ENCODE assay signal across 11 cellular contexts in genomic region chr7:36474283-36475010, GRCh38.
DNase-seq lines count a peak whose midpoint lies in the region; ATAC-seq and TF ChIP-seq lines count a peak whose summit lies in the region.
"Had no signal": no experiment of that assay in that cellular context is flagged by ENCODE, and none has a peak within 500 bp of the region (broad histone marks: within the 10 kb centered on the region; RNA-seq: fewer than 3 reads in every experiment).

No MANE protein-coding gene starts in this region.

- H3K9me3 ChIP-seq in tibial nerve (peaks cover 0 to 4% (median 0%) of the 10 kb centered on the region in 4 donors), psoas muscle (no peaks in the 10 kb centered on the region)

- no peaks in the 10 kb centered on the region for H3K9me3 Mint-ChIP-seq in activated CD4-positive, alpha-beta T cell treated with anti-CD3 and anti-CD28 coated beads for 36 hours (ENCODE audit: low read depth)
- H3K9me3 Mint-ChIP-seq in activated CD4-positive, alpha-beta T cell treated with anti-CD3 and anti-CD28 coated beads, Interleukin-2, amount 10 ng/mL, durations not matched to agents 7 days and 5 days: peaks cover 6% of the 10 kb centered on the region

- H3K4me1 ChIP-seq in tibial nerve: no peaks in the 10 kb centered on the region
- no peaks in the 10 kb centered on the region for H3K4me1 ChIP-seq in psoas muscle
- no peaks in the 10 kb centered on the region for H3K4me1 ChIP-seq in mesendoderm (ENCODE audit: control insufficient read depth, low read depth, low read length)

- H3K4me3 Mint-ChIP-seq in activated CD4-positive, alpha-beta T cell treated with anti-CD3 and anti-CD28 coated beads for 36 hours: no peak overlapping the region
- no peak overlapping the region for H3K4me3 Mint-ChIP-seq in activated CD4-positive, alpha-beta T cell treated with anti-CD3 and anti-CD28 coated beads, Interleukin-2, amount 10 ng/mL, durations not matched to agents 7 days and 5 days
- H3K4me3 Mint-ChIP-seq: activated naive CD8-positive, alpha-beta T cell had no signal

- WGBS in tibial nerve, 2 donors: 48 to 57% methylated on average over 6 of the region's 6 CpGs
- 50 to 60% (median 60%) methylated on average over 6 of the region's 6 CpGs for WGBS in psoas muscle, 3 donors
- no CpG with 5 or more reads among the region's 6 CpGs for WGBS in mesendoderm (ENCODE audit: extremely low coverage, insufficient coverage, low lambda C conversion rate)

- no peak overlapping the region for H3K18ac ChIP-seq in mesendoderm (ENCODE audit: low read length)

- CTCF ChIA-PET in activated CD4-positive, alpha-beta T cell treated with anti-CD3 and anti-CD28 coated beads for 36 hours (lab: Charles Lee): interaction anchor here (0.7 to 1.5 kb wide), 7 partner anchors 16 to 724 kb away, joined by 3 to 4 read pairs (median 3); no protein-coding TSS in a partner anchor
- CTCF ChIA-PET in activated CD4-positive, alpha-beta T cell treated with anti-CD3 and anti-CD28 coated beads, Interleukin-2, amount 10 ng/mL, durations not matched to agents 7 days and 5 days (lab: Charles Lee): interaction anchor here (0.6 to 2.4 kb wide), 6 partner anchors 13 to 708 kb away, joined by 3 to 7 read pairs (median 4); no protein-coding TSS in a partner anchor

- no peak overlapping the region for H3K27ac Mint-ChIP-seq in activated CD4-positive, alpha-beta T cell treated with anti-CD3 and anti-CD28 coated beads for 36 hours
- H3K27ac Mint-ChIP-seq in activated CD4-positive, alpha-beta T cell treated with anti-CD3 and anti-CD28 coated beads, Interleukin-2, amount 10 ng/mL, durations not matched to agents 7 days and 5 days: no peak overlapping the region
- H3K27ac Mint-ChIP-seq: activated naive CD8-positive, alpha-beta T cell had no signal

- H4K8ac ChIP-seq in mesendoderm (ENCODE audit: low read depth, low read length): no peak overlapping the region

- no peak overlapping the region for H2BK15ac ChIP-seq in mesendoderm (replicated peaks; ENCODE audit: low read depth)

- no peak overlapping the region for H2AK5ac ChIP-seq in mesendoderm (ENCODE audit: low read length)

- H3K36me3 ChIP-seq in tibial nerve (no peaks in the 10 kb centered on the region), psoas muscle (ENCODE audit: insufficient read depth in 1 of 2, low read depth in 1 of 2) (no peaks in the 10 kb centered on the region), mesendoderm (ENCODE audit: control insufficient read depth, insufficient read depth, low read length) (no peaks in the 10 kb centered on the region)

- H3K9ac ChIP-seq in mesendoderm (ENCODE audit: low read length): no peak overlapping the region

- H3K23ac ChIP-seq in mesendoderm (ENCODE audit: low read length): no peak overlapping the region

- no peaks in the 10 kb centered on the region for H3K79me2 ChIP-seq in mesendoderm (ENCODE audit: control insufficient read depth, insufficient read depth, low read length)

- no peak overlapping the region for H3K4me2 ChIP-seq in mesendoderm (ENCODE audit: low read length)

- no peak overlapping the region for H2BK5ac ChIP-seq in mesendoderm (ENCODE audit: low read length)

- POLR2A ChIA-PET in activated CD4-positive, alpha-beta T cell treated with anti-CD3 and anti-CD28 coated beads for 36 hours (lab: Charles Lee): no interaction called here
- POLR2A ChIA-PET in activated CD4-positive, alpha-beta T cell treated with anti-CD3 and anti-CD28 coated beads, Interleukin-2, amount 10 ng/mL, durations not matched to agents 7 days and 5 days (lab: Charles Lee): interaction anchor here (0.6 kb wide), 1 partner anchor 492 kb away, joined by 3 read pairs; no protein-coding TSS in a partner anchor

- H3K27ac ChIP-seq in tibial nerve: no peak overlapping the region
- no peak overlapping the region for H3K27ac ChIP-seq in psoas muscle
- no peak overlapping the region for H3K27ac ChIP-seq in mesendoderm (ENCODE audit: low read depth, low read length)

- peaks cover 16% of the 10 kb centered on the region for H3K4me1 Mint-ChIP-seq in activated CD4-positive, alpha-beta T cell treated with anti-CD3 and anti-CD28 coated beads for 36 hours
- H3K4me1 Mint-ChIP-seq in activated CD4-positive, alpha-beta T cell treated with anti-CD3 and anti-CD28 coated beads, Interleukin-2, amount 10 ng/mL, durations not matched to agents 7 days and 5 days: peaks cover 13% of the 10 kb centered on the region

- H3K4ac ChIP-seq in mesendoderm (ENCODE audit: low read depth, low read length): no peak overlapping the region

- H3K4me3 ChIP-seq in tibial nerve (no peak overlapping the region), psoas muscle (no peak overlapping the region), mesendoderm (ENCODE audit: low read length) (no peak overlapping the region)

- no peak for DNase-seq in activated CD4-positive, alpha-beta T cell treated with anti-CD3 and anti-CD28 coated beads for 36 hours
- DNase-seq in activated CD4-positive, alpha-beta T cell treated with anti-CD3 and anti-CD28 coated beads, Interleukin-2, amount 10 ng/mL, durations not matched to agents 7 days and 5 days: no peak
- peak; percentile 93 for DNase-seq in NCI-H226
- peak; percentile 68 for DNase-seq in amniotic epithelial cell (ENCODE audit: low read depth)
- peak; percentile 18 for DNase-seq in non-pigmented ciliary epithelial cell (ENCODE audit: low read depth)
- DNase-seq in tibial nerve (ENCODE audit: low spot score in 2 of 2): no peak
- DNase-seq in psoas muscle: no peak
- no peak for DNase-seq in mesendoderm
- DNase-seq: 8988T; NK-92 treated with Interleukin-12 subunit alpha and Interleukin-12 subunit beta, amount 100 ng/mL, for 24 hours had no signal

- H3K27me3 Mint-ChIP-seq in activated CD4-positive, alpha-beta T cell treated with anti-CD3 and anti-CD28 coated beads for 36 hours: no peaks in the 10 kb centered on the region
- no peaks in the 10 kb centered on the region for H3K27me3 Mint-ChIP-seq in activated CD4-positive, alpha-beta T cell treated with anti-CD3 and anti-CD28 coated beads, Interleukin-2, amount 10 ng/mL, durations not matched to agents 7 days and 5 days
- H3K27me3 Mint-ChIP-seq: activated naive CD8-positive, alpha-beta T cell had no signal

- H3K56ac ChIP-seq in mesendoderm (ENCODE audit: low read length): no peak overlapping the region

- no peaks in the 10 kb centered on the region for H3K36me3 Mint-ChIP-seq in activated CD4-positive, alpha-beta T cell treated with anti-CD3 and anti-CD28 coated beads for 36 hours (ENCODE audit: low read depth)
- H3K36me3 Mint-ChIP-seq in activated CD4-positive, alpha-beta T cell treated with anti-CD3 and anti-CD28 coated beads, Interleukin-2, amount 10 ng/mL, durations not matched to agents 7 days and 5 days (ENCODE audit: low read depth): peaks cover 4% of the 10 kb centered on the region

- TF ChIP-seq EP300 in tibial nerve (IDR thresholded peaks at IDR 0.05): no peak

- H3K79me1 ChIP-seq in mesendoderm (ENCODE audit: low read length): no peaks in the 10 kb centered on the region

- H4K5ac ChIP-seq in mesendoderm (ENCODE audit: low read length): no peak overlapping the region

- ATAC-seq in activated CD4-positive, alpha-beta T cell treated with anti-CD3 and anti-CD28 coated beads for 36 hours: peak; percentile 35
- ATAC-seq in psoas muscle: no peak

- TF ChIP-seq CTCF in tibial nerve (IDR thresholded peaks at IDR 0.05) (no peak), psoas muscle (IDR thresholded peaks at IDR 0.05) (no peak)

- TF ChIP-seq POLR2A in tibial nerve (IDR thresholded peaks at IDR 0.05): no peak

- H3K27me3 ChIP-seq in tibial nerve: no peaks in the 10 kb centered on the region
- H3K27me3 ChIP-seq in psoas muscle (ENCODE audit: insufficient read depth in 3 of 3, low read length in 2 of 3): no peaks in the 10 kb centered on the region
- no peaks in the 10 kb centered on the region for H3K27me3 ChIP-seq in mesendoderm (ENCODE audit: insufficient read depth, low read length, poor library complexity)

- no peak overlapping the region for H2BK120ac ChIP-seq in mesendoderm (ENCODE audit: low read depth, low read length)

- intact Hi-C loops in activated CD4-positive, alpha-beta T cell treated with anti-CD3 and anti-CD28 coated beads for 36 hours (cut with DNase I, micrococcal nuclease): loop anchor here (5.0 kb wide), 2 partner anchors 623 to 708 kb away; no protein-coding TSS in a partner anchor
- intact Hi-C loops in psoas muscle (cut with DNase I): no loop called here

Comparison
In these comparisons a context has a peak if more than half of its experiments do, and no peak if none do; other contexts are left out.
1. DNase-seq: peak in NCI-H226 (single experiment), amniotic epithelial cell (single experiment) and non-pigmented ciliary epithelial cell (single experiment); none in activated CD4-positive, alpha-beta T cell treated with anti-CD3 and anti-CD28 coated beads for 36 hours (single experiment), activated CD4-positive, alpha-beta T cell treated with anti-CD3 and anti-CD28 coated beads, Interleukin-2, amount 10 ng/mL, durations not matched to agents 7 days and 5 days (single experiment), tibial nerve (0 of 2), psoas muscle (0 of 2) and mesendoderm (single experiment).
2. intact Hi-C loops: an anchor here in activated CD4-positive, alpha-beta T cell treated with anti-CD3 and anti-CD28 coated beads for 36 hours (5.0 kb wide); none called in psoas muscle.